In genomic region chr2:17728210-17728609, GRCh38 we compare ENCODE assay signal across 23 cellular contexts. TPM values are rescaled to one million over a fixed set of nuclear protein-coding genes. Genes with fewer than 3 reads are reported as not detected.
DNase-seq lines count a peak whose midpoint lies in the region; ATAC-seq and TF ChIP-seq lines count a peak whose summit lies in the region.
"Had no signal": no experiment of that assay in that cellular context is flagged by ENCODE, and none has a peak within 500 bp of the region (broad histone marks: within the 10 kb centered on the region; RNA-seq: fewer than 3 reads in every experiment).

No MANE protein-coding gene starts in this region.

- H3K9me3 Mint-ChIP-seq in GM23338, result no peaks in the 10 kb centered on the region
- H3K9me3 Mint-ChIP-seq in activated B cell treated with CpG ODN at 0.5 μM for 24 hours, result no peaks in the 10 kb centered on the region
- no peaks in the 10 kb centered on the region for H3K9me3 Mint-ChIP-seq in memory B cell
- H3K9me3 Mint-ChIP-seq in stimulated activated memory B cell treated with anti-CD40 and anti-IgM and Interleukin-4, amounts not matched to agents 10 μg/mL and 1 μg/mL and 100 μg/mL, for 72 hours, result no peaks in the 10 kb centered on the region
- H3K9me3 Mint-ChIP-seq: CD14-positive monocyte; CD4-positive, alpha-beta T cell; CD8-positive, alpha-beta memory T cell had no signal

- H3K4me1 ChIP-seq in GM23338 (ENCODE audit: insufficient read depth), result no peaks in the 10 kb centered on the region
- H3K4me1 ChIP-seq: A549, BE2C had no signal

- no peaks in the 10 kb centered on the region for H3F3A ChIP-seq in GM23338 (replicated peaks; ENCODE audit: low read depth)

- no peak overlapping the region for H3K4me3 Mint-ChIP-seq in GM23338
- H3K4me3 Mint-ChIP-seq in activated B cell treated with CpG ODN at 0.5 μM for 24 hours, result no peak overlapping the region
- no peak overlapping the region for H3K4me3 Mint-ChIP-seq in memory B cell
- H3K4me3 Mint-ChIP-seq in stimulated activated memory B cell treated with anti-CD40 and anti-IgM and Interleukin-4, amounts not matched to agents 10 μg/mL and 1 μg/mL and 100 μg/mL, for 72 hours, result no peak overlapping the region
- H3K4me3 Mint-ChIP-seq: CD14-positive monocyte; CD4-positive, alpha-beta T cell; CD8-positive, alpha-beta memory T cell had no signal

- H4K20me1 ChIP-seq in GM23338 (replicated peaks; ENCODE audit: insufficient read depth), result no peaks in the 10 kb centered on the region; the same call in 1 of the 2 replicates

- H3K27me3 Mint-ChIP-seq in GM23338 (ENCODE audit: insufficient read depth, low read depth, poor library complexity) (no peaks in the 10 kb centered on the region), activated B cell treated with CpG ODN at 0.5 μM for 24 hours (no peaks in the 10 kb centered on the region), memory B cell (no peaks in the 10 kb centered on the region)
- H3K27me3 Mint-ChIP-seq in stimulated activated memory B cell treated with anti-CD40 and anti-IgM and Interleukin-4, amounts not matched to agents 10 μg/mL and 1 μg/mL and 100 μg/mL, for 72 hours, result no peaks in the 10 kb centered on the region
- H3K27me3 Mint-ChIP-seq: CD4-positive, alpha-beta T cell; CD8-positive, alpha-beta memory T cell had no signal

- no peaks in the 10 kb centered on the region for H3K27me3 ChIP-seq in GM23338 (ENCODE audit: insufficient read depth)
- H3K27me3 ChIP-seq: BE2C; BLaER1 treated with 17β-estradiol and CSF1 and Interleukin-3, amounts not matched to agents 10 nM and 100 nM had no signal

- no peak overlapping the region for H3K4me2 ChIP-seq in GM23338
- H3K4me2 ChIP-seq: A549; BLaER1 treated with 17β-estradiol and CSF1 and Interleukin-3, amounts not matched to agents 10 nM and 100 nM had no signal

- H3K9me2 ChIP-seq in GM23338 (ENCODE audit: insufficient read depth), result no peaks in the 10 kb centered on the region

- H3K27ac Mint-ChIP-seq in GM23338 (peak overlapping the region; percentile 65), activated B cell treated with CpG ODN at 0.5 μM for 24 hours (peak overlapping the region; percentile 41), memory B cell (peak overlapping the region; percentile 14)
- peak overlapping the region; percentile 61 for H3K27ac Mint-ChIP-seq in stimulated activated memory B cell treated with anti-CD40 and anti-IgM and Interleukin-4, amounts not matched to agents 10 μg/mL and 1 μg/mL and 100 μg/mL, for 72 hours
- H3K27ac Mint-ChIP-seq: CD4-positive, alpha-beta T cell had no signal

- H2AFZ ChIP-seq in GM23338, result no peak overlapping the region

- H3K4me3 ChIP-seq in GM23338, result no peak overlapping the region
- H3K4me3 ChIP-seq: A549; BLaER1 treated with 17β-estradiol and CSF1 and Interleukin-3, amounts not matched to agents 10 nM and 100 nM; GM12878 had no signal

- POLR2A ChIA-PET in activated B cell treated with CpG ODN at 0.5 μM for 24 hours (lab: Charles Lee), result no interaction called here

- DNase-seq in GM23338 (ENCODE audit: low spot score), result no peak
- no peak for DNase-seq in activated B cell treated with CpG ODN at 0.5 μM for 24 hours
- no peak for DNase-seq in memory B cell (ENCODE audit: low spot score in 2 of 2)
- no peak for DNase-seq in OCI-M1 (lab: John Stamatoyannopoulos, UW)
- DNase-seq in occipital lobe (lab: John Stamatoyannopoulos, UW), result no peak
- DNase-seq: 8988T; ACHN; AML-193; BE2C; CD4-positive, alpha-beta T cell; CD8-positive, alpha-beta memory T cell; DMS 273 treated with DMSO at 0.1 percent for 48 hours; DMS79; EL; GDM1; H7; HCEC 1CT had no signal

- TF ChIP-seq CTCF in GM23338 (conservative IDR thresholded peaks at IDR 0.05; ENCODE audit: low read depth in 2 of 2), result no peak
- no peak for TF ChIP-seq CTCF in activated B cell treated with CpG ODN at 0.5 μM for 24 hours (IDR thresholded peaks at IDR 0.05)

- H3K79me2 ChIP-seq in GM23338 (replicated peaks; ENCODE audit: insufficient read depth), result no peaks in the 10 kb centered on the region

- CTCF ChIA-PET in activated B cell treated with CpG ODN at 0.5 μM for 24 hours (lab: Charles Lee), result no interaction called here

- ATAC-seq in GM23338 (no peak), activated B cell treated with CpG ODN at 0.5 μM for 24 hours (ENCODE audit: low read depth) (no peak), memory B cell (ENCODE audit: low read depth) (no peak), GM21619 (IDR thresholded peaks at IDR 0.05; ENCODE audit: unreplicated experiment) (no peak)
- ATAC-seq in stimulated activated memory B cell treated with anti-CD40 and anti-IgM and Interleukin-4, amounts not matched to agents 10 μg/mL and 1 μg/mL and 100 μg/mL, for 72 hours, result no peak
- ATAC-seq: A549, GM12878 had no signal

- H3K4me1 Mint-ChIP-seq in GM23338, result peaks cover 10% of the 10 kb centered on the region; the same call in 2 of the 3 replicates
- H3K4me1 Mint-ChIP-seq in activated B cell treated with CpG ODN at 0.5 μM for 24 hours, result no peaks in the 10 kb centered on the region
- no peaks in the 10 kb centered on the region for H3K4me1 Mint-ChIP-seq in memory B cell
- no peaks in the 10 kb centered on the region for H3K4me1 Mint-ChIP-seq in stimulated activated memory B cell treated with anti-CD40 and anti-IgM and Interleukin-4, amounts not matched to agents 10 μg/mL and 1 μg/mL and 100 μg/mL, for 72 hours
- H3K4me1 Mint-ChIP-seq: CD14-positive monocyte; CD8-positive, alpha-beta memory T cell had no signal

- intact Hi-C loops in activated B cell treated with CpG ODN at 0.5 μM for 24 hours (cut with micrococcal nuclease), result no loop called here

- H3K27ac ChIP-seq in GM23338 (ENCODE audit: low read depth), result no peak overlapping the region
- H3K27ac ChIP-seq: A549; BLaER1 treated with 17β-estradiol and CSF1 and Interleukin-3, amounts not matched to agents 10 nM and 100 nM had no signal

- H3K36me3 Mint-ChIP-seq in GM23338 (ENCODE audit: low read depth) (peaks cover 49% of the 10 kb centered on the region), activated B cell treated with CpG ODN at 0.5 μM for 24 hours (ENCODE audit: low read depth) (peaks cover 62% of the 10 kb centered on the region), memory B cell (peaks cover 9% of the 10 kb centered on the region)
- peaks cover 22% of the 10 kb centered on the region for H3K36me3 Mint-ChIP-seq in stimulated activated memory B cell treated with anti-CD40 and anti-IgM and Interleukin-4, amounts not matched to agents 10 μg/mL and 1 μg/mL and 100 μg/mL, for 72 hours

- peaks cover 15% of the 10 kb centered on the region; the same call in 1 of the 2 replicates for H3K36me3 ChIP-seq in GM23338 (ENCODE audit: insufficient read depth)

TF ChIP-seq in GM23338, 12 proteins besides CTCF, POLR2A, EP300 and RAD21:
- TF ChIP-seq NANOG (IDR thresholded peaks at IDR 0.05; ENCODE audit: borderline replicate concordance) (no peak), EZH2phosphoT487 (IDR thresholded peaks at IDR 0.05; ENCODE audit: unreplicated experiment) (no peak), ZNF114 (CRISPR knock-in tag; IDR thresholded peaks at IDR 0.05) (no peak), POLR2AphosphoS5 (IDR thresholded peaks at IDR 0.05; ENCODE audit: low read depth) (no peak), JUNB (IDR thresholded peaks at IDR 0.05; ENCODE audit: unreplicated experiment) (no peak), CREB1 (CRISPR knock-in tag; IDR thresholded peaks at IDR 0.05; ENCODE audit: low read depth) (no peak), EZH2 (IDR thresholded peaks at IDR 0.05; ENCODE audit: low read depth, unreplicated experiment) (no peak), ZNF331 (CRISPR knock-in tag; IDR thresholded peaks at IDR 0.05; ENCODE audit: low read depth) (no peak), STAT1 (IDR thresholded peaks at IDR 0.05; ENCODE audit: unreplicated experiment) (no peak)
- TF ChIP-seq, protein P1, sequence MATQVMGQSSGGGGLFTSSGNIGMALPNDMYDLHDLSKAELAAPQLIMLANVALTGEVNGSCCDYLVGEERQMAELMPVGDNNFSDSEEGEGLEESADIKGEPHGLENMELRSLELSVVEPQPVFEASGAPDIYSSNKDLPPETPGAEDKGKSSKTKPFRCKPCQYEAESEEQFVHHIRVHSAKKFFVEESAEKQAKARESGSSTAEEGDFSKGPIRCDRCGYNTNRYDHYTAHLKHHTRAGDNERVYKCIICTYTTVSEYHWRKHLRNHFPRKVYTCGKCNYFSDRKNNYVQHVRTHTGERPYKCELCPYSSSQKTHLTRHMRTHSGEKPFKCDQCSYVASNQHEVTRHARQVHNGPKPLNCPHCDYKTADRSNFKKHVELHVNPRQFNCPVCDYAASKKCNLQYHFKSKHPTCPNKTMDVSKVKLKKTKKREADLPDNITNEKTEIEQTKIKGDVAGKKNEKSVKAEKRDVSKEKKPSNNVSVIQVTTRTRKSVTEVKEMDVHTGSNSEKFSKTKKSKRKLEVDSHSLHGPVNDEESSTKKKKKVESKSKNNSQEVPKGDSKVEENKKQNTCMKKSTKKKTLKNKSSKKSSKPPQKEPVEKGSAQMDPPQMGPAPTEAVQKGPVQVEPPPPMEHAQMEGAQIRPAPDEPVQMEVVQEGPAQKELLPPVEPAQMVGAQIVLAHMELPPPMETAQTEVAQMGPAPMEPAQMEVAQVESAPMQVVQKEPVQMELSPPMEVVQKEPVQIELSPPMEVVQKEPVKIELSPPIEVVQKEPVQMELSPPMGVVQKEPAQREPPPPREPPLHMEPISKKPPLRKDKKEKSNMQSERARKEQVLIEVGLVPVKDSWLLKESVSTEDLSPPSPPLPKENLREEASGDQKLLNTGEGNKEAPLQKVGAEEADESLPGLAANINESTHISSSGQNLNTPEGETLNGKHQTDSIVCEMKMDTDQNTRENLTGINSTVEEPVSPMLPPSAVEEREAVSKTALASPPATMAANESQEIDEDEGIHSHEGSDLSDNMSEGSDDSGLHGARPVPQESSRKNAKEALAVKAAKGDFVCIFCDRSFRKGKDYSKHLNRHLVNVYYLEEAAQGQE (IDR thresholded peaks at IDR 0.05; ENCODE audit: unreplicated experiment), result no peak
TF ChIP-seq in GM23338: peak in this region for 0.

RNA-seq across cellular contexts. Expression of gene SMC6, which starts 25.4 kb away (rescaled TPM):
- total RNA-seq in GM23338 (2014; rRNA removed; shearing (Covaris generic)), result 43.3 and 53.4 TPM in 2 replicates
- polyA plus RNA-seq in GM23338 (2016; fragmentation: Nextera tagmentation; extraction: Ambion mirVana), result 45.5 and 59.8 TPM in 2 replicates
- total RNA-seq in activated B cell treated with CpG ODN at 0.5 μM for 24 hours (121 and 127 TPM in 2 replicates), occipital lobe (29.5 TPM)

RNA-seq across cellular contexts. Expression of gene GEN1, which starts 25.7 kb away (rescaled TPM):
- 25.2 and 43.3 TPM in 2 replicates for total RNA-seq in GM23338 (2014; rRNA removed; shearing (Covaris generic))
- polyA plus RNA-seq in GM23338 (2016; fragmentation: Nextera tagmentation; extraction: Ambion mirVana), result 9.8 and 14.2 TPM in 2 replicates
- 141 and 163 TPM in 2 replicates for total RNA-seq in activated B cell treated with CpG ODN at 0.5 μM for 24 hours
- 11.7 TPM for total RNA-seq in occipital lobe

Comparison
In these comparisons a context has a peak if more than half of its experiments do, and no peak if none do; other contexts are left out.
1. H3K27ac Mint-ChIP-seq: peak in every context shown above with its lines; median percentile 65 in GM23338; 61 in stimulated activated memory B cell treated with anti-CD40 and anti-IgM and Interleukin-4, amounts not matched to agents 10 μg/mL and 1 μg/mL and 100 μg/mL, for 72 hours; 41 in activated B cell treated with CpG ODN at 0.5 μM for 24 hours; 14 in memory B cell.